Comparison of ENCODE assay signal across 1 cellular context in the genomic region with DNA sequence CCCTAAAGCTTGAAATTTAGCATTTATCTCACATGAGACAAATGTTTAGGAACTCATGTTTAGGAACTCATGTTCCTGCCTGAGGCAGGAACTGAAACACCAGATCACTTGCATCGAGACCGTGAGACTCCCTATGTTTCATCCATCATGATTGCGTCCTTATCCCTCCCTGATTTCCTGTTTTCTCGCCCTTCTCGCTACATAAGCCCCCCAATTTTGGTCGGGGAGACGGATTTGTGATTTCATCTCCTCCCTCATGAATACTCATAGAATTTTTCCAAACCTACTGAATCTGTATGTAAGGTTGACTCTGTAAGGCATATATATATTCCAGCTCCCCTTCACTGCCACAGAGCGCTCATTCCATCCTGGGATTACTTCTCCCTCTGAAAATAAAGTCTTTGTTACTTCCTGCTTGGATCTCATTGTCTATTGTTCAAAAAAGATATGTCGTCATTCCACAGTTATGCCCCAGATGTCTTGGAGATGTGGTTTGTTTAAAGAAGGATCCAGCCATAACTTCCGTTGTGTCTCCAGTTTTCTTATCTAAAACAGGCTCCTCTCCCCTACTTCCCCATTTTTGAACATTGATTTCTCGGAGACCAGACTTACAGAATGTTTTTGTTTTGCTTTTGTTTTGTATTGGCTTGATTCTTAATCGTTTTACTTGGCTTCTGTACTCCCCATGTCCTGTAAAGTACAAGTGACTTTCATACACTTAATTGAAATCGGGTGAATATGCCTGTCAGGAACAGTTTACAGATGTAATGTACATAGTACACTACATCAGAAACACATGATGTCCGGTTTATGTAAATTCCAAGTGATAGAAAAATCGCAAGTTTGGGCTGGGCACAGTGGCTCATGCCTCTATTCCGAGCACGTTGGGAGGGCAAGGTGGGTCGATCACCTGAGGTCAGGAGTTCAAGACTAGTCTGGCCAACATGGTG.
TF ChIP-seq lines count a peak whose summit lies in the region.

No MANE protein-coding gene starts in this region.

TF ChIP-seq in K562, 482 proteins besides CTCF, POLR2A, EP300 and RAD21 (continued from another document and continues in another):
- TF ChIP-seq, protein P1, sequence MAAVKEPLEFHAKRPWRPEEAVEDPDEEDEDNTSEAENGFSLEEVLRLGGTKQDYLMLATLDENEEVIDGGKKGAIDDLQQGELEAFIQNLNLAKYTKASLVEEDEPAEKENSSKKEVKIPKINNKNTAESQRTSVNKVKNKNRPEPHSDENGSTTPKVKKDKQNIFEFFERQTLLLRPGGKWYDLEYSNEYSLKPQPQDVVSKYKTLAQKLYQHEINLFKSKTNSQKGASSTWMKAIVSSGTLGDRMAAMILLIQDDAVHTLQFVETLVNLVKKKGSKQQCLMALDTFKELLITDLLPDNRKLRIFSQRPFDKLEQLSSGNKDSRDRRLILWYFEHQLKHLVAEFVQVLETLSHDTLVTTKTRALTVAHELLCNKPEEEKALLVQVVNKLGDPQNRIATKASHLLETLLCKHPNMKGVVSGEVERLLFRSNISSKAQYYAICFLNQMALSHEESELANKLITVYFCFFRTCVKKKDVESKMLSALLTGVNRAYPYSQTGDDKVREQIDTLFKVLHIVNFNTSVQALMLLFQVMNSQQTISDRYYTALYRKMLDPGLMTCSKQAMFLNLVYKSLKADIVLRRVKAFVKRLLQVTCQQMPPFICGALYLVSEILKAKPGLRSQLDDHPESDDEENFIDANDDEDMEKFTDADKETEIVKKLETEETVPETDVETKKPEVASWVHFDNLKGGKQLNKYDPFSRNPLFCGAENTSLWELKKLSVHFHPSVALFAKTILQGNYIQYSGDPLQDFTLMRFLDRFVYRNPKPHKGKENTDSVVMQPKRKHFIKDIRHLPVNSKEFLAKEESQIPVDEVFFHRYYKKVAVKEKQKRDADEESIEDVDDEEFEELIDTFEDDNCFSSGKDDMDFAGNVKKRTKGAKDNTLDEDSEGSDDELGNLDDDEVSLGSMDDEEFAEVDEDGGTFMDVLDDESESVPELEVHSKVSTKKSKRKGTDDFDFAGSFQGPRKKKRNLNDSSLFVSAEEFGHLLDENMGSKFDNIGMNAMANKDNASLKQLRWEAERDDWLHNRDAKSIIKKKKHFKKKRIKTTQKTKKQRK (IDR thresholded peaks at IDR 0.05; ENCODE audit: borderline replicate concordance, low read depth, low read length): no peak
- TF ChIP-seq BCLAF1 (IDR thresholded peaks at IDR 0.05; ENCODE audit: borderline replicate concordance in 1 of 2, control insufficient read depth in 1 of 2, low read depth in 2 of 2, low read length in 1 of 2) (no peak; a peak in 2 of 4 replicates), SMAD2 (IDR thresholded peaks at IDR 0.05; ENCODE audit: low read depth, low read length) (no peak), ZFP30 (CRISPR knock-in tag; IDR thresholded peaks at IDR 0.05; ENCODE audit: borderline replicate concordance) (no peak), ZNF707 (CRISPR knock-in tag; conservative IDR thresholded peaks at IDR 0.05) (no peak), ZNF740 (CRISPR knock-in tag; IDR thresholded peaks at IDR 0.05) (no peak), ZNF740 (tag; IDR thresholded peaks at IDR 0.05) (no peak), AFF4 (CRISPR knock-in tag; IDR thresholded peaks at IDR 0.05) (peak; percentile 82; the same call in 1 of the 2 replicates), ZNF324 (CRISPR knock-in tag; IDR thresholded peaks at IDR 0.05) (no peak; the same call in 1 of the 2 replicates), GTF2B (IDR thresholded peaks at IDR 0.05; ENCODE audit: extremely low read depth, insufficient read length) (no peak), MAZ (CRISPR knock-in tag; conservative IDR thresholded peaks at IDR 0.05 in 1 of 2, IDR thresholded peaks at IDR 0.05 in 1 of 2) (peak in 1 of 2 experiments; percentile 26; a peak in 2 of 4 replicates), KLF1 (tag; IDR thresholded peaks at IDR 0.05) (no peak), XRCC4 (IDR thresholded peaks at IDR 0.05; ENCODE audit: extremely low read depth, insufficient read depth, insufficient read length) (no peak), GABPB1 (CRISPR knock-in tag; IDR thresholded peaks at IDR 0.05) (no peak), GTF2F1 (IDR thresholded peaks at IDR 0.05; ENCODE audit: low read depth, low read length) (no peak), SRSF9 (IDR thresholded peaks at IDR 0.05; ENCODE audit: borderline replicate concordance, low read depth, low read length) (no peak), NFXL1 (CRISPR knock-in tag; IDR thresholded peaks at IDR 0.05) (no peak), GABPB2 (CRISPR knock-in tag; conservative IDR thresholded peaks at IDR 0.05) (no peak), ZNF408 (CRISPR knock-in tag; IDR thresholded peaks at IDR 0.05; ENCODE audit: low read depth) (no peak), ARHGAP35 (IDR thresholded peaks at IDR 0.05; ENCODE audit: partially characterized antibody) (no peak), ZNF780A (CRISPR knock-in tag; IDR thresholded peaks at IDR 0.05) (no peak), HIVEP1 (CRISPR knock-in tag; IDR thresholded peaks at IDR 0.05) (no peak), ZNF146 (CRISPR knock-in tag; IDR thresholded peaks at IDR 0.05; ENCODE audit: unreplicated experiment) (no peak), WHSC1 (IDR thresholded peaks at IDR 0.05; ENCODE audit: low read length) (no peak), PRDM10 (IDR thresholded peaks at IDR 0.05; ENCODE audit: partially characterized antibody) (no peak), ZNF184 (CRISPR knock-in tag; IDR thresholded peaks at IDR 0.05) (no peak), ZNF24 (IDR thresholded peaks at IDR 0.05) (no peak; the same call in 1 of the 2 replicates)
- TF ChIP-seq, protein P2, sequence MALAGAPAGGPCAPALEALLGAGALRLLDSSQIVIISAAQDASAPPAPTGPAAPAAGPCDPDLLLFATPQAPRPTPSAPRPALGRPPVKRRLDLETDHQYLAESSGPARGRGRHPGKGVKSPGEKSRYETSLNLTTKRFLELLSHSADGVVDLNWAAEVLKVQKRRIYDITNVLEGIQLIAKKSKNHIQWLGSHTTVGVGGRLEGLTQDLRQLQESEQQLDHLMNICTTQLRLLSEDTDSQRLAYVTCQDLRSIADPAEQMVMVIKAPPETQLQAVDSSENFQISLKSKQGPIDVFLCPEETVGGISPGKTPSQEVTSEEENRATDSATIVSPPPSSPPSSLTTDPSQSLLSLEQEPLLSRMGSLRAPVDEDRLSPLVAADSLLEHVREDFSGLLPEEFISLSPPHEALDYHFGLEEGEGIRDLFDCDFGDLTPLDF (CRISPR knock-in tag; IDR thresholded peaks at IDR 0.05): no peak
- TF ChIP-seq, protein P3, sequence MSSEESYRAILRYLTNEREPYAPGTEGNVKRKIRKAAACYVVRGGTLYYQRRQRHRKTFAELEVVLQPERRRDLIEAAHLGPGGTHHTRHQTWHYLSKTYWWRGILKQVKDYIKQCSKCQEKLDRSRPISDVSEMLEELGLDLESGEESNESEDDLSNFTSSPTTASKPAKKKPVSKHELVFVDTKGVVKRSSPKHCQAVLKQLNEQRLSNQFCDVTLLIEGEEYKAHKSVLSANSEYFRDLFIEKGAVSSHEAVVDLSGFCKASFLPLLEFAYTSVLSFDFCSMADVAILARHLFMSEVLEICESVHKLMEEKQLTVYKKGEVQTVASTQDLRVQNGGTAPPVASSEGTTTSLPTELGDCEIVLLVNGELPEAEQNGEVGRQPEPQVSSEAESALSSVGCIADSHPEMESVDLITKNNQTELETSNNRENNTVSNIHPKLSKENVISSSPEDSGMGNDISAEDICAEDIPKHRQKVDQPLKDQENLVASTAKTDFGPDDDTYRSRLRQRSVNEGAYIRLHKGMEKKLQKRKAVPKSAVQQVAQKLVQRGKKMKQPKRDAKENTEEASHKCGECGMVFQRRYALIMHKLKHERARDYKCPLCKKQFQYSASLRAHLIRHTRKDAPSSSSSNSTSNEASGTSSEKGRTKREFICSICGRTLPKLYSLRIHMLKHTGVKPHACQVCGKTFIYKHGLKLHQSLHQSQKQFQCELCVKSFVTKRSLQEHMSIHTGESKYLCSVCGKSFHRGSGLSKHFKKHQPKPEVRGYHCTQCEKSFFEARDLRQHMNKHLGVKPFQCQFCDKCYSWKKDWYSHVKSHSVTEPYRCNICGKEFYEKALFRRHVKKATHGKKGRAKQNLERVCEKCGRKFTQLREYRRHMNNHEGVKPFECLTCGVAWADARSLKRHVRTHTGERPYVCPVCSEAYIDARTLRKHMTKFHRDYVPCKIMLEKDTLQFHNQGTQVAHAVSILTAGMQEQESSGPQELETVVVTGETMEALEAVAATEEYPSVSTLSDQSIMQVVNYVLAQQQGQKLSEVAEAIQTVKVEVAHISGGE (CRISPR knock-in tag; IDR thresholded peaks at IDR 0.05): 0 out of 6 replicates have a peak, but pooled peaks of 1 of the 3 experiments have one; percentile 61
